ENCODE assay signal across 25 cellular contexts in genomic region chr6:169169941-169170582, GRCh38.
A peak's percentile ranks its signal among the peaks of the same experiment; 100 is the strongest.
DNase-seq lines count a peak whose midpoint lies in the region; ATAC-seq and TF ChIP-seq lines count a peak whose summit lies in the region.
"Had no signal": no experiment of that assay in that cellular context is flagged by ENCODE, and none has a peak within 500 bp of the region (broad histone marks: within the 10 kb centered on the region; RNA-seq: fewer than 3 reads in every experiment).

No MANE protein-coding gene starts in this region.

- no peaks in the 10 kb centered on the region for H3K9me3 ChIP-seq in osteoblast (ENCODE audit: low read depth, low read length)
- H3K9me3 ChIP-seq: BLaER1 treated with 17β-estradiol and CSF1 and Interleukin-3, amounts not matched to agents 10 nM and 100 nM; heart left ventricle had no signal

- H2AFZ ChIP-seq in osteoblast (ENCODE audit: low read length), result no peak overlapping the region

- TF ChIP-seq CTCF in coronary artery (IDR thresholded peaks at IDR 0.05) (no peak), osteoblast (IDR thresholded peaks at IDR 0.05; ENCODE audit: extremely low read depth, low read depth, low read length) (no peak), foreskin keratinocyte (conservative IDR thresholded peaks at IDR 0.05) (no peak)

- peak overlapping the region in 1 of 2 donors; percentile 47 for H3K27ac Mint-ChIP-seq in stimulated activated naive CD8-positive, alpha-beta T cell treated with anti-CD3 and anti-CD28 coated beads, Interleukin-15, amount 100 ng/mL, for 72 hours
- H3K27ac Mint-ChIP-seq: activated naive CD8-positive, alpha-beta T cell; activated T-helper 17 cell treated with anti-CD3 and anti-CD28 coated beads, Interleukin-2, amount 50 U/mL, for 72 hours; T-helper 2 cell treated with Interferon-gamma antibody and Interleukin-4, amounts not matched to agents 5 μg/mL and 100 μg/mL, for 36 hours; type B pancreatic cell had no signal

- H3K9me3 Mint-ChIP-seq in stimulated activated naive CD8-positive, alpha-beta T cell treated with anti-CD3 and anti-CD28 coated beads, Interleukin-15, amount 100 ng/mL, for 72 hours, result no peaks in the 10 kb centered on the region
- H3K9me3 Mint-ChIP-seq: activated T-helper 17 cell treated with anti-CD3 and anti-CD28 coated beads, Interleukin-2, amount 50 U/mL, for 72 hours; IgD-negative memory B cell; nephron progenitor cell; T-helper 2 cell treated with Interferon-gamma antibody and Interleukin-4, amounts not matched to agents 5 μg/mL and 100 μg/mL, for 36 hours; type B pancreatic cell had no signal

- H4K20me1 ChIP-seq in osteoblast (ENCODE audit: insufficient read depth, low read length), result no peaks in the 10 kb centered on the region
- H4K20me1 ChIP-seq: BLaER1 treated with 17β-estradiol and CSF1 and Interleukin-3, amounts not matched to agents 10 nM and 100 nM had no signal

- peaks cover 33% of the 10 kb centered on the region for H3K4me1 ChIP-seq in osteoblast (ENCODE audit: insufficient read depth, low read length)
- H3K4me1 ChIP-seq in foreskin keratinocyte, result peaks cover 20% of the 10 kb centered on the region
- H3K4me1 ChIP-seq: BLaER1 treated with 17β-estradiol and CSF1 and Interleukin-3, amounts not matched to agents 10 nM and 100 nM had no signal

- no peaks in the 10 kb centered on the region for H3K27me3 Mint-ChIP-seq in stimulated activated naive CD8-positive, alpha-beta T cell treated with anti-CD3 and anti-CD28 coated beads, Interleukin-15, amount 100 ng/mL, for 72 hours
- H3K27me3 Mint-ChIP-seq: activated naive CD8-positive, alpha-beta T cell; type B pancreatic cell had no signal

- H3K4me1 Mint-ChIP-seq in stimulated activated naive CD8-positive, alpha-beta T cell treated with anti-CD3 and anti-CD28 coated beads, Interleukin-15, amount 100 ng/mL, for 72 hours, result no peaks in the 10 kb centered on the region
- H3K4me1 Mint-ChIP-seq: activated T-helper 17 cell treated with anti-CD3 and anti-CD28 coated beads, Interleukin-2, amount 50 U/mL, for 72 hours; IgD-negative memory B cell had no signal

- no peak for DNase-seq in stimulated activated naive CD8-positive, alpha-beta T cell treated with anti-CD3 and anti-CD28 coated beads, Interleukin-15, amount 100 ng/mL, for 72 hours
- no peak for DNase-seq in stimulated activated naive CD8-positive, alpha-beta T cell treated with anti-CD3 and anti-CD28 coated beads, Interleukin-15, Interleukin-2, amounts not matched to agents 100 U/mL and 50 U/mL, for 24 hours
- DNase-seq in coronary artery (ENCODE audit: low spot score), result peak; percentile 73
- DNase-seq in osteoblast (ENCODE audit: insufficient read length, low spot score, missing footprints), result peak; percentile 45
- no peak for DNase-seq in foreskin keratinocyte
- DNase-seq in activated effector memory CD4-positive, alpha-beta T cell treated with anti-CD3 and anti-CD28 coated beads, Interleukin-2, amount 50 U/mL, for 16 hours, result no peak
- DNase-seq in stimulated activated naive CD4-positive, alpha-beta T cell treated with Interleukin-2 at 50 U/mL for 16 hours (lab: John Stamatoyannopoulos, UW), result no peak
- DNase-seq: activated CD4-positive, alpha-beta T cell treated with anti-CD3 and anti-CD28 coated beads for 48 hours; central memory CD4-positive, alpha-beta T cell; COR-L47; DMS79 treated with DMSO at 0.1 percent for 48 hours; dorsolateral prefrontal cortex; NCI-H1092 treated with DMSO at 0.1 percent for 48 hours; NCI-H2029; NCI-H2227 treated with DMSO at 0.1 percent for 48 hours; NCI-H82; nephron progenitor cell had no signal

- H3K36me3 ChIP-seq in osteoblast (ENCODE audit: insufficient read depth, low read length), result peaks cover 21% of the 10 kb centered on the region
- H3K36me3 ChIP-seq: BLaER1 treated with 17β-estradiol and CSF1 and Interleukin-3, amounts not matched to agents 10 nM and 100 nM; heart left ventricle had no signal

- H3K4me3 ChIP-seq in coronary artery (no peak overlapping the region), osteoblast (ENCODE audit: insufficient read depth, low read length) (no peak overlapping the region)
- H3K4me3 ChIP-seq: BLaER1 treated with 17β-estradiol and CSF1 and Interleukin-3, amounts not matched to agents 10 nM and 100 nM; dorsolateral prefrontal cortex; GM12878; heart left ventricle had no signal

- H3K27ac ChIP-seq in coronary artery (peak overlapping the region; percentile 94), osteoblast (ENCODE audit: low read depth, low read length) (peak overlapping the region; percentile 99), foreskin keratinocyte (no peak overlapping the region)
- H3K27ac ChIP-seq: BLaER1 treated with 17β-estradiol and CSF1 and Interleukin-3, amounts not matched to agents 10 nM and 100 nM; dorsolateral prefrontal cortex had no signal

- peaks cover 19% of the 10 kb centered on the region for H3K79me2 ChIP-seq in osteoblast (ENCODE audit: insufficient read depth, low read length)

- no peaks in the 10 kb centered on the region for H3K27me3 ChIP-seq in osteoblast (ENCODE audit: insufficient read depth, low read length)
- no peaks in the 10 kb centered on the region for H3K27me3 ChIP-seq in foreskin keratinocyte
- H3K27me3 ChIP-seq: BLaER1 treated with 17β-estradiol and CSF1 and Interleukin-3, amounts not matched to agents 10 nM and 100 nM; dorsolateral prefrontal cortex had no signal

- no peak overlapping the region for H3K4me2 ChIP-seq in osteoblast (ENCODE audit: insufficient read depth, low read length)
- H3K4me2 ChIP-seq: BLaER1 treated with 17β-estradiol and CSF1 and Interleukin-3, amounts not matched to agents 10 nM and 100 nM had no signal

- ATAC-seq in stimulated activated naive CD8-positive, alpha-beta T cell treated with anti-CD3 and anti-CD28 coated beads, Interleukin-15, amount 100 ng/mL, for 72 hours, result peak; percentile 18
- no peak for ATAC-seq in stimulated activated naive CD8-positive, alpha-beta T cell treated with anti-CD3 and anti-CD28 coated beads, Interleukin-15, Interleukin-2, amounts not matched to agents 100 U/mL and 50 U/mL, for 24 hours
- ATAC-seq in foreskin keratinocyte, result no peak
- ATAC-seq: activated T-helper 17 cell treated with anti-CD3 and anti-CD28 coated beads, Interleukin-2, amount 50 U/mL, for 72 hours; GM12878 had no signal

- H3K4me3 Mint-ChIP-seq in stimulated activated naive CD8-positive, alpha-beta T cell treated with anti-CD3 and anti-CD28 coated beads, Interleukin-15, amount 100 ng/mL, for 72 hours, result no peak overlapping the region
- H3K4me3 Mint-ChIP-seq: activated naive CD8-positive, alpha-beta T cell; activated T-helper 17 cell treated with anti-CD3 and anti-CD28 coated beads, Interleukin-2, amount 50 U/mL, for 72 hours; nephron progenitor cell; T-helper 2 cell treated with Interferon-gamma antibody and Interleukin-4, amounts not matched to agents 5 μg/mL and 100 μg/mL, for 36 hours; type B pancreatic cell had no signal

Comparison
In these comparisons a context has a peak if more than half of its experiments do, and no peak if none do; other contexts are left out.
1. DNase-seq: peak in coronary artery (single experiment) and osteoblast (single experiment); none in stimulated activated naive CD8-positive, alpha-beta T cell treated with anti-CD3 and anti-CD28 coated beads, Interleukin-15, amount 100 ng/mL, for 72 hours (0 of 2), stimulated activated naive CD8-positive, alpha-beta T cell treated with anti-CD3 and anti-CD28 coated beads, Interleukin-15, Interleukin-2, amounts not matched to agents 100 U/mL and 50 U/mL, for 24 hours (single experiment), foreskin keratinocyte (0 of 2), activated effector memory CD4-positive, alpha-beta T cell treated with anti-CD3 and anti-CD28 coated beads, Interleukin-2, amount 50 U/mL, for 16 hours (single experiment) and stimulated activated naive CD4-positive, alpha-beta T cell treated with Interleukin-2 at 50 U/mL for 16 hours (single experiment).